18 cellular contexts compared by ENCODE assay signal in the genomic region with DNA sequence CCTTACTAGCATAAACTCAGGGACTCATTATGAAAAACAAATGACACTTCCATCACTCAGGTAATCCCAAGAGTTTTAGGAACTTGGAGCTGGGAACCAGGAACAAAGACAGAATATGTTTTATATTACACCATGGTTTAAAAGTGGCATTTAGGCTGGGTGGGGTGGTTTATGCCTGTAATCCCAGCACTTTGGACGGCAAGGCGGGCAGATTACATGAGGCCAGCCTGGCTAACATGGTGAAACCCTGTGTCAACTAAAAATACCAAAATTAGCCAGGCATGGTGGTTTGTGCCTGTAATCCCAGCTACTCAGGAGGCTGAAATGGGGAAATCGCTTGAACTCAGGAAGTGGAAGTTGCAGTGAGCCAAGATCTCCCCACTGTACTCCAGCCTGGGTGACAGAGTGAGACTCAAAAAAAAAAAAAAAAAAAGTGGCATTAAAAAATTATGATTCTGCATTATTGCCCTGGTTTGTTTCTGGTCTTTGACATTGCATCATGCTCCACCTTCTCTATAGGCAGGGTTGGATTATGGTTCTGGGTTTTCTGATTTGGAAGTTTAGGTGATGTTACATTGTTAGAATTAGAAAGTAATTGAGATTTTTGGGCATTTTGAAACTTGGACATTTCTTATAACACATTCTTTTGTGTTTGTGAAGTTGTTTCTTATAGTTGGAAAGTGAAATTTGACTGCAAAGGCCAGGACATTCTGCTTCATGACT. TPM values are rescaled to one million over a fixed set of nuclear protein-coding genes. Genes with fewer than 3 reads are reported as not detected.
DNase-seq lines count a peak whose midpoint lies in the region; ATAC-seq and TF ChIP-seq lines count a peak whose summit lies in the region.
"Had no signal": no experiment of that assay in that cellular context is flagged by ENCODE, and none has a peak within 500 bp of the region (broad histone marks: within the 10 kb centered on the region; RNA-seq: fewer than 3 reads in every experiment).

No MANE protein-coding gene starts in this region.

- no peaks in the 10 kb centered on the region for H3K27me3 ChIP-seq in breast epithelium
- H3K27me3 ChIP-seq in CD8-positive, alpha-beta T cell (ENCODE audit: insufficient read depth, low read length) = no peaks in the 10 kb centered on the region
- H3K27me3 ChIP-seq: adrenal gland, hepatocyte, tibial artery had no signal

- DNase-seq in MCF 10A (ENCODE audit: unreplicated experiment) (no peak), breast epithelium (ENCODE audit: low spot score in 2 of 2) (no peak), SKM-1 treated with dmso at 0.1 percent for 144 hours (lab: John Stamatoyannopoulos, UW; ENCODE audit: unreplicated experiment) (peak; percentile 44), left cardiac atrium (no peak)
- no peak for DNase-seq in stimulated activated effector memory CD8-positive, alpha-beta T cell treated with anti-CD3 and anti-CD28 coated beads, Interleukin-12 subunit alpha, Interleukin-12 subunit beta, amount 100 ng/mL, for 72 hours (ENCODE audit: low spot score in 2 of 2)
- DNase-seq in CD8-positive, alpha-beta T cell = no peak
- DNase-seq: activated CD4-positive, alpha-beta T cell treated with anti-CD3 and anti-CD28 coated beads, Interleukin-2, amount 50 U/mL, for 1 hour; activated T-cell treated with anti-CD3 and anti-CD28 coated beads, Interleukin-2, amount 50 U/mL, for 48 hours; H7; naive B cell; PC-9; T-helper 1 cell; tibial artery had no signal

- H3K36me3 ChIP-seq in breast epithelium = no peaks in the 10 kb centered on the region
- no peaks in the 10 kb centered on the region for H3K36me3 ChIP-seq in CD8-positive, alpha-beta T cell (ENCODE audit: insufficient read depth, low read length)
- H3K36me3 ChIP-seq: adrenal gland, tibial artery had no signal

- peaks cover 11% of the 10 kb centered on the region for H3K4me1 Mint-ChIP-seq in MCF 10A (ENCODE audit: insufficient read depth, unreplicated experiment)
- peaks cover 67% of the 10 kb centered on the region for H3K4me1 Mint-ChIP-seq in stimulated activated effector memory CD8-positive, alpha-beta T cell treated with anti-CD3 and anti-CD28 coated beads, Interleukin-12 subunit alpha, Interleukin-12 subunit beta, amount 100 ng/mL, for 72 hours
- peaks cover 51% of the 10 kb centered on the region for H3K4me1 Mint-ChIP-seq in CD8-positive, alpha-beta T cell (ENCODE audit: low read depth)

- peak overlapping the region in 1 of 2 donors; percentile 52 for H3K27ac ChIP-seq in breast epithelium
- H3K27ac ChIP-seq in CD8-positive, alpha-beta T cell (ENCODE audit: low read depth, low read length) = no peak overlapping the region
- H3K27ac ChIP-seq: hepatocyte, PC-9, tibial artery had no signal

- H3K4me1 ChIP-seq in breast epithelium = no peaks in the 10 kb centered on the region
- peaks cover 11% of the 10 kb centered on the region for H3K4me1 ChIP-seq in CD8-positive, alpha-beta T cell (ENCODE audit: insufficient read depth, low read length)

- BruUV-seq in MCF 10A (replicated peaks; lab: Mats Ljungman, UMichigan) = no TSS peak

- TF ChIP-seq CTCF in MCF 10A (IDR thresholded peaks at IDR 0.05; ENCODE audit: unreplicated experiment) (no peak), breast epithelium (IDR thresholded peaks at IDR 0.05) (no peak)
- TF ChIP-seq CTCF in CD8-positive, alpha-beta T cell (IDR thresholded peaks at IDR 0.05) = no peak

- peaks cover 9% of the 10 kb centered on the region for H3K36me3 Mint-ChIP-seq in MCF 10A (ENCODE audit: insufficient read depth, unreplicated experiment)
- peaks cover 14% of the 10 kb centered on the region for H3K36me3 Mint-ChIP-seq in stimulated activated effector memory CD8-positive, alpha-beta T cell treated with anti-CD3 and anti-CD28 coated beads, Interleukin-12 subunit alpha, Interleukin-12 subunit beta, amount 100 ng/mL, for 72 hours
- H3K36me3 Mint-ChIP-seq in CD8-positive, alpha-beta T cell = peaks cover 13% of the 10 kb centered on the region

- no peaks in the 10 kb centered on the region for H3K27me3 Mint-ChIP-seq in MCF 10A (ENCODE audit: insufficient read depth, unreplicated experiment)
- no peaks in the 10 kb centered on the region for H3K27me3 Mint-ChIP-seq in CD8-positive, alpha-beta T cell (ENCODE audit: low read depth)
- H3K27me3 Mint-ChIP-seq: naive B cell had no signal

- peak overlapping the region; percentile 1 for H3K27ac Mint-ChIP-seq in MCF 10A (ENCODE audit: low read depth, unreplicated experiment)
- H3K27ac Mint-ChIP-seq in stimulated activated effector memory CD8-positive, alpha-beta T cell treated with anti-CD3 and anti-CD28 coated beads, Interleukin-12 subunit alpha, Interleukin-12 subunit beta, amount 100 ng/mL, for 72 hours = peak overlapping the region; percentile 77
- no peak overlapping the region for H3K27ac Mint-ChIP-seq in CD8-positive, alpha-beta T cell

- POLR2A ChIA-PET in MCF 10A (lab: Yijun Ruan, JAX) = interaction anchor here (0.7 to 2.3 kb wide), 4 partner anchors 8 to 20 kb away, joined by 3 to 11 read pairs (median 3); no protein-coding TSS in a partner anchor
- POLR2A ChIA-PET in CD8-positive, alpha-beta T cell (lab: Charles Lee) = interaction anchor here (0.7 kb wide), 1 partner anchor 20 kb away, joined by 5 read pairs; no protein-coding TSS in a partner anchor

- CTCF ChIA-PET in MCF 10A (lab: Yijun Ruan, JAX) = interaction anchor here (0.9 to 1.0 kb wide), 2 partner anchors 51 to 224 kb away, joined by 7 to 10 read pairs; no protein-coding TSS in a partner anchor
- CTCF ChIA-PET in CD8-positive, alpha-beta T cell (lab: Charles Lee) = interaction anchor here (1.0 kb wide), 1 partner anchor 40 kb away, joined by 3 read pairs; no protein-coding TSS in a partner anchor

- no peak overlapping the region for H3K4me3 Mint-ChIP-seq in MCF 10A (ENCODE audit: unreplicated experiment)
- H3K4me3 Mint-ChIP-seq in stimulated activated effector memory CD8-positive, alpha-beta T cell treated with anti-CD3 and anti-CD28 coated beads, Interleukin-12 subunit alpha, Interleukin-12 subunit beta, amount 100 ng/mL, for 72 hours = no peak overlapping the region
- no peak overlapping the region for H3K4me3 Mint-ChIP-seq in CD8-positive, alpha-beta T cell
- H3K4me3 Mint-ChIP-seq: naive B cell had no signal

- intact Hi-C loops in MCF 10A (cut with micrococcal nuclease) (no loop called here), breast epithelium (cut with DNase I; ENCODE audit: low total_unique reads) (no loop called here), left cardiac atrium (cut with DNase I) (no loop called here)
- intact Hi-C loops in CD8-positive, alpha-beta T cell (cut with DNase I, micrococcal nuclease) = no loop called here

- ATAC-seq in left cardiac atrium (peak; percentile 41 to 47), HG03159 (IDR thresholded peaks at IDR 0.05; ENCODE audit: unreplicated experiment) (no peak), GM21825 (IDR thresholded peaks at IDR 0.05; ENCODE audit: unreplicated experiment) (no peak)
- no peak for ATAC-seq in stimulated activated effector memory CD8-positive, alpha-beta T cell treated with anti-CD3 and anti-CD28 coated beads, Interleukin-12 subunit alpha, Interleukin-12 subunit beta, amount 100 ng/mL, for 72 hours
- no peak for ATAC-seq in CD8-positive, alpha-beta T cell
- ATAC-seq: GM12878 had no signal

- no peak overlapping the region for H3K4me3 ChIP-seq in breast epithelium
- no peak overlapping the region for H3K4me3 ChIP-seq in CD8-positive, alpha-beta T cell (ENCODE audit: low read depth, low read length)
- H3K4me3 ChIP-seq: adrenal gland, GM12878, hepatocyte, PC-9, tibial artery had no signal

- no peaks in the 10 kb centered on the region for H3K9me3 Mint-ChIP-seq in MCF 10A (ENCODE audit: unreplicated experiment)
- no peaks in the 10 kb centered on the region for H3K9me3 Mint-ChIP-seq in stimulated activated effector memory CD8-positive, alpha-beta T cell treated with anti-CD3 and anti-CD28 coated beads, Interleukin-12 subunit alpha, Interleukin-12 subunit beta, amount 100 ng/mL, for 72 hours
- H3K9me3 Mint-ChIP-seq in CD8-positive, alpha-beta T cell = no peaks in the 10 kb centered on the region

- H3K9me3 ChIP-seq in breast epithelium = no peaks in the 10 kb centered on the region
- no peaks in the 10 kb centered on the region for H3K9me3 ChIP-seq in CD8-positive, alpha-beta T cell (ENCODE audit: low read length)
- H3K9me3 ChIP-seq: adrenal gland, tibial artery had no signal

- TF ChIP-seq POLR2A in breast epithelium (IDR thresholded peaks at IDR 0.05) = no peak

RNA-seq across cellular contexts. Expression of a gene that starts 19.0 kb away (rescaled TPM):
- total RNA-seq in MCF 10A (2022) (49.8 and 75.0 TPM in 2 replicates), breast epithelium (10 to 100 TPM; 60.3 to 91.1 (median 71.2) TPM), left cardiac atrium (10 to 100 TPM; 24.8 to 29.0 TPM)
- 10 to 100 TPM; 11.8 to 14.4 TPM for total RNA-seq in CD8-positive, alpha-beta T cell

Comparison
In these comparisons a context has a peak if more than half of its experiments do, and no peak if none do; other contexts are left out.
1. ATAC-seq: peak in left cardiac atrium (2 of 2); none in stimulated activated effector memory CD8-positive, alpha-beta T cell treated with anti-CD3 and anti-CD28 coated beads, Interleukin-12 subunit alpha, Interleukin-12 subunit beta, amount 100 ng/mL, for 72 hours (single experiment), CD8-positive, alpha-beta T cell (single experiment), HG03159 (single experiment) and GM21825 (single experiment).